25 cellular contexts compared by ENCODE assay signal in the genomic region with DNA sequence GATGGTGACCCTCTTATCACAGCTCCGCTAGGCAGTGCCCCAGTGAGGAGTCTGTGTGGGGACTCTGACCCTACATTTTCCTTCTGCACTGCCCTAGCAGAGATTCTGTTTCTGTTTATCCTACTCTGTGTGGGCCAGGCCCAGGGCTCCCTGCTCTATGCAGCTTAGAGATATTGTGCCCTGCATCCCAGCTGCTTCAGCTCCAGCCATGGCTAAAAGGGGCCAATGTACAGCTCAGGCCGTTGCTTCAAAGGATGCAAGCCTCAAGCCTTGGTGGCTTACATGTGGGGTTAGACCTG.
"Had no signal": no experiment of that assay in that cellular context is flagged by ENCODE, and none has a peak within 500 bp of the region (broad histone marks: within the 10 kb centered on the region; RNA-seq: fewer than 3 reads in every experiment).

No MANE protein-coding gene starts in this region.

- H3K27ac ChIP-seq: RWPE1 had no signal

- H3K9me3 ChIP-seq: MG63, SK-N-SH had no signal

- ATAC-seq: HepG2, Panc1, PC-3 had no signal

- H3K4me3 ChIP-seq: MG63 had no signal

- H3K36me3 ChIP-seq: MG63 had no signal

- DNase-seq: IMR-90; Karpas-422; KG1; MG63; NCI-H1092; NCI-H1105 treated with DMSO at 0.1 percent for 48 hours; NCI-H1417 treated with DMSO at 0.1 percent for 48 hours; NCI-H146; NCI-H1694 treated with DMSO at 0.1 percent for 48 hours; NCI-H2029; NCI-H2081 treated with DMSO at 0.1 percent for 48 hours; NCI-H2171; NCI-H226; NCI-H446; NCI-H510A; NCI-H524 treated with DMSO at 0.1 percent for 48 hours; NCI-H774; NK-92 treated with Interleukin-12 subunit alpha and Interleukin-12 subunit beta, amount 100 ng/mL, for 24 hours; PC-3; SHP77; SK-N-SH; SW 1271 had no signal

- H3K27me3 ChIP-seq: MG63 had no signal
